Comparison of ENCODE assay signal across 8 cellular contexts in genomic region chr18:46097853-46098615, GRCh38. TPM values are rescaled to one million over a fixed set of nuclear protein-coding genes. Genes with fewer than 3 reads are reported as not detected.
DNase-seq lines count a peak whose midpoint lies in the region; ATAC-seq and TF ChIP-seq lines count a peak whose summit lies in the region.

ATP5F1A (minus strand) TSS chr18:46098296; CDS start chr18:46098231, 65 bp downstream.

- ATAC-seq in GM21360 (IDR thresholded peaks at IDR 0.05; ENCODE audit: unreplicated experiment) = peak; percentile 70

- H3K9ac ChIP-seq in OCI-LY1 (ENCODE audit: low read length) = peak within 1 kb of the TSS; percentile 98
- H3K9ac ChIP-seq in mucosa of stomach (ENCODE audit: low read length) = peak within 1 kb of the TSS; percentile 97

- H3K79me2 ChIP-seq in OCI-LY1 (ENCODE audit: insufficient read depth, low read length) = peaks cover 46% of the 10 kb centered on the region

- peaks cover 30% of the 10 kb centered on the region for H3K4me1 ChIP-seq in OCI-LY1 (ENCODE audit: insufficient read depth, low read length, severe bottlenecking)
- H3K4me1 ChIP-seq in mucosa of stomach (ENCODE audit: control insufficient read depth, insufficient read depth, low read length) = peaks cover 3% of the 10 kb centered on the region

- peaks cover 8% of the 10 kb centered on the region for H3K4me1 Mint-ChIP-seq in Calu3 (ENCODE audit: low read depth, unreplicated experiment)

- H2AFZ ChIP-seq in OCI-LY1 (ENCODE audit: low read length) = 0 out of 2 replicates have a peak within 1 kb of the TSS, but pooled peaks have one; percentile 13

- no peaks in the 10 kb centered on the region for H3K27me3 Mint-ChIP-seq in Calu3 (ENCODE audit: unreplicated experiment)

- peak within 1 kb of the TSS; percentile 99 for H3K4me3 ChIP-seq in OCI-LY1 (ENCODE audit: low read depth, low read length, poor library complexity, severe bottlenecking)
- H3K4me3 ChIP-seq in epithelial cell of proximal tubule (ENCODE audit: low read depth, low read length) = peak within 1 kb of the TSS; percentile 88
- H3K4me3 ChIP-seq in mucosa of stomach (ENCODE audit: low read length) = peak within 1 kb of the TSS; percentile 96

- peak within 1 kb of the TSS; percentile 87 for H3K4me3 Mint-ChIP-seq in Calu3 (ENCODE audit: low read depth, unreplicated experiment)

- H3K4me2 ChIP-seq in OCI-LY1 (ENCODE audit: low read length) = peak within 1 kb of the TSS; percentile 92

- H3K27ac Mint-ChIP-seq in Calu3 (ENCODE audit: unreplicated experiment) = peak within 1 kb of the TSS; percentile 85

- peaks cover 2% of the 10 kb centered on the region; the same call in 1 of the 2 replicates for H4K20me1 ChIP-seq in OCI-LY1 (ENCODE audit: insufficient read depth, low read length)

- no TSS peak for BruUV-seq in Calu3 (replicated peaks; lab: Mats Ljungman, UMichigan)

- H3K36me3 ChIP-seq in OCI-LY1 (ENCODE audit: insufficient read depth, low read length) (peaks cover 36% of the 10 kb centered on the region), mucosa of stomach (ENCODE audit: control insufficient read depth, insufficient read depth, low read length) (no peaks in the 10 kb centered on the region)

- H3F3A ChIP-seq in OCI-LY1 (ENCODE audit: insufficient read depth, low read length) = no peaks in the 10 kb centered on the region

- DNase-seq in Calu3 = peak; percentile 85
- peak; percentile 85 for DNase-seq in HT1080 (ENCODE audit: low read depth)
- DNase-seq in activated T-cell treated with anti-CD3 and anti-CD28 coated beads for 24 hours (ENCODE audit: low read depth) = peak; percentile 81
- DNase-seq in epithelial cell of proximal tubule (ENCODE audit: low read depth) = no peak
- peak; percentile 63 to 76 for DNase-seq in stimulated activated CD8-positive, alpha-beta memory T cell treated with anti-CD3 and anti-CD28 coated beads, Interleukin-7, amount 100 ng/mL, for 1 hour (ENCODE audit: low read depth in 2 of 2)

- H3K9me2 ChIP-seq in OCI-LY1 (ENCODE audit: low read depth, low read length) = no peaks in the 10 kb centered on the region

- intact Hi-C loops in Calu3 (cut with micrococcal nuclease; ENCODE audit: unreplicated experiment) = no loop called here

- no peaks in the 10 kb centered on the region for H3K9me3 Mint-ChIP-seq in Calu3 (ENCODE audit: low read depth, unreplicated experiment)

- H3K36me3 Mint-ChIP-seq in Calu3 (ENCODE audit: insufficient read depth, unreplicated experiment) = peaks cover 46% of the 10 kb centered on the region

- CTCF ChIA-PET in Calu3 (lab: Charles Lee) = interaction anchor here (0.6 to 0.7 kb wide), 4 partner anchors 34 to 1129 kb away, joined by 3 to 5 read pairs (median 4); no protein-coding TSS in a partner anchor

- peak within 1 kb of the TSS; percentile 86 for H3K27ac ChIP-seq in OCI-LY1 (ENCODE audit: low read depth, low read length, poor library complexity, severe bottlenecking)

- H3K9me3 ChIP-seq in OCI-LY1 (ENCODE audit: low read length) (no peaks in the 10 kb centered on the region), mucosa of stomach (ENCODE audit: control insufficient read depth, low read length) (no peaks in the 10 kb centered on the region)

- TF ChIP-seq CTCF in Calu3 (IDR thresholded peaks at IDR 0.05; ENCODE audit: unreplicated experiment) (no peak), OCI-LY1 (IDR thresholded peaks at IDR 0.05; ENCODE audit: low read length) (0 out of 2 replicates have a peak, but pooled peaks have one; percentile 17), epithelial cell of proximal tubule (conservative IDR thresholded peaks at IDR 0.05; ENCODE audit: low read depth, low read length) (peak; percentile 2)

- H3K27me3 ChIP-seq in OCI-LY1 (ENCODE audit: insufficient read depth, low read length) (no peaks in the 10 kb centered on the region), mucosa of stomach (ENCODE audit: control insufficient read depth, insufficient read depth, low read length) (no peaks in the 10 kb centered on the region)

RNA-seq across cellular contexts. Expression of gene ATP5F1A, which starts in this region (rescaled TPM):
- total RNA-seq in Calu3 (2022) = 358 and 374 TPM in 2 replicates
- total RNA-seq in HT1080 (2014; rRNA removed; shearing (Covaris generic)) = 702 and 723 TPM in 2 replicates
- 671 and 754 TPM in 2 replicates for polyA plus RNA-seq in HT1080 (2015; cell fraction: cytosol; rRNA removed)
- polyA plus RNA-seq in HT1080 (2015; cell fraction: nucleus; rRNA removed) = 800 and 925 TPM in 2 replicates
- 623 and 730 TPM in 2 replicates for total RNA-seq in epithelial cell of proximal tubule
